Comparison of ENCODE assay signal across 14 cellular contexts in genomic region chr11:86161373-86162255, GRCh38.
DNase-seq lines count a peak whose midpoint lies in the region; ATAC-seq and TF ChIP-seq lines count a peak whose summit lies in the region.
"Had no signal": no experiment of that assay in that cellular context is flagged by ENCODE, and none has a peak within 500 bp of the region (broad histone marks: within the 10 kb centered on the region; RNA-seq: fewer than 3 reads in every experiment).

No MANE protein-coding gene starts in this region.

- TF ChIP-seq CTCF in dorsolateral prefrontal cortex (IDR thresholded peaks at IDR 0.05 in 54 of 56, conservative IDR thresholded peaks at IDR 0.05 in 2 of 56; ENCODE audit: low read depth in 1 of 56, partially characterized antibody in 56 of 56): no peak

- H3K9me3 Mint-ChIP-seq in stimulated activated naive CD8-positive, alpha-beta T cell treated with anti-CD3 and anti-CD28 coated beads, Interleukin-15, amount 100 ng/mL, for 72 hours: no peaks in the 10 kb centered on the region
- H3K9me3 Mint-ChIP-seq: mesothelial cell of epicardium had no signal

- peak overlapping the region in 56 of 59 donors; percentile 3 to 84 (median 64) for H3K27ac ChIP-seq in dorsolateral prefrontal cortex
- peak overlapping the region; percentile 40 for H3K27ac ChIP-seq in muscle layer of duodenum (ENCODE audit: low read length)
- H3K27ac ChIP-seq in aorta (ENCODE audit: low read depth in 1 of 2, low read length in 2 of 2): no peak overlapping the region
- H3K27ac ChIP-seq: WERI-Rb-1 had no signal

- H3K4me3 ChIP-seq in dorsolateral prefrontal cortex (no peak overlapping the region), muscle layer of duodenum (ENCODE audit: low read depth in 1 of 2, low read length in 2 of 2) (peak overlapping the region in 1 of 2 donors; percentile 15), aorta (ENCODE audit: low read length in 2 of 2) (no peak overlapping the region)
- H3K4me3 ChIP-seq: thoracic aorta had no signal

- no peak overlapping the region for H3K4me3 Mint-ChIP-seq in stimulated activated naive CD8-positive, alpha-beta T cell treated with anti-CD3 and anti-CD28 coated beads, Interleukin-15, amount 100 ng/mL, for 72 hours
- H3K4me3 Mint-ChIP-seq: activated T-cell treated with anti-CD3 and anti-CD28 coated beads, Interleukin-2, amount 50 U/mL, for 72 hours; mesothelial cell of epicardium had no signal

- H3K27me3 ChIP-seq in dorsolateral prefrontal cortex (no peaks in the 10 kb centered on the region), muscle layer of duodenum (ENCODE audit: low read depth, low read length) (no peaks in the 10 kb centered on the region), aorta (ENCODE audit: control insufficient read depth in 1 of 2, insufficient read depth in 2 of 2, low read length in 1 of 2) (no peaks in the 10 kb centered on the region)

- H3K27me3 Mint-ChIP-seq in stimulated activated naive CD8-positive, alpha-beta T cell treated with anti-CD3 and anti-CD28 coated beads, Interleukin-15, amount 100 ng/mL, for 72 hours: peaks cover 9% of the 10 kb centered on the region

- DNase-seq in stimulated activated naive CD8-positive, alpha-beta T cell treated with anti-CD3 and anti-CD28 coated beads, Interleukin-15, amount 100 ng/mL, for 72 hours: no peak
- DNase-seq in stimulated activated naive CD8-positive, alpha-beta T cell treated with anti-CD3 and anti-CD28 coated beads, Interleukin-15, Interleukin-2, amounts not matched to agents 100 U/mL and 50 U/mL, for 24 hours: no peak
- DNase-seq in dorsolateral prefrontal cortex: no peak
- DNase-seq in aorta: no peak
- no peak for DNase-seq in NCI-H510A (lab: John Stamatoyannopoulos, UW)
- no peak for DNase-seq in NCI-H2081 treated with DMSO at 0.1 percent for 48 hours (lab: John Stamatoyannopoulos, UW)
- DNase-seq: activated T-cell treated with anti-CD3 and anti-CD28 coated beads, Interleukin-2, amount 50 U/mL, for 72 hours; central memory CD4-positive, alpha-beta T cell; NCI-H1417 treated with DMSO at 0.1 percent for 48 hours; WERI-Rb-1 had no signal

- WGBS in aorta, 2 donors: 85 to 89% methylated on average over 3 of the region's 3 CpGs

- H3K4me1 ChIP-seq in muscle layer of duodenum (ENCODE audit: control insufficient read depth in 1 of 2, insufficient read depth in 2 of 2, low read length in 2 of 2) (peaks cover 15 to 29% of the 10 kb centered on the region in 2 donors), aorta (ENCODE audit: control insufficient read depth in 1 of 2, insufficient read depth in 2 of 2, low read length in 2 of 2) (peaks cover 0 to 2% of the 10 kb centered on the region in 2 donors)

- ATAC-seq in stimulated activated naive CD8-positive, alpha-beta T cell treated with anti-CD3 and anti-CD28 coated beads, Interleukin-15, amount 100 ng/mL, for 72 hours: no peak
- ATAC-seq in stimulated activated naive CD8-positive, alpha-beta T cell treated with anti-CD3 and anti-CD28 coated beads, Interleukin-15, Interleukin-2, amounts not matched to agents 100 U/mL and 50 U/mL, for 24 hours: no peak
- ATAC-seq in aorta (ENCODE audit: low FRiP score) (peak; percentile 28), GM19351 (IDR thresholded peaks at IDR 0.05; ENCODE audit: unreplicated experiment) (no peak)

- no peaks in the 10 kb centered on the region for H3K9me3 ChIP-seq in muscle layer of duodenum (ENCODE audit: control insufficient read depth in 1 of 2, low read length in 2 of 2)
- H3K9me3 ChIP-seq in aorta (ENCODE audit: control insufficient read depth, low read length): no peaks in the 10 kb centered on the region
- H3K9me3 ChIP-seq: thoracic aorta had no signal

- peaks cover 17% of the 10 kb centered on the region for H3K4me1 Mint-ChIP-seq in stimulated activated naive CD8-positive, alpha-beta T cell treated with anti-CD3 and anti-CD28 coated beads, Interleukin-15, amount 100 ng/mL, for 72 hours

- peak overlapping the region; percentile 83 to 86 for H3K27ac Mint-ChIP-seq in stimulated activated naive CD8-positive, alpha-beta T cell treated with anti-CD3 and anti-CD28 coated beads, Interleukin-15, amount 100 ng/mL, for 72 hours
- H3K27ac Mint-ChIP-seq: activated T-cell treated with anti-CD3 and anti-CD28 coated beads, Interleukin-2, amount 50 U/mL, for 72 hours; mesothelial cell of epicardium had no signal

- H3K36me3 ChIP-seq in muscle layer of duodenum (ENCODE audit: control insufficient read depth in 1 of 2, insufficient read depth in 2 of 2, low read length in 2 of 2) (no peaks in the 10 kb centered on the region), aorta (ENCODE audit: control insufficient read depth in 1 of 2, insufficient read depth in 2 of 2, low read length in 1 of 2) (no peaks in the 10 kb centered on the region)
- H3K36me3 ChIP-seq: thoracic aorta, WERI-Rb-1 had no signal

- intact Hi-C loops in dorsolateral prefrontal cortex (cut with DNase I) (no loop called here), aorta (cut with DNase I) (no loop called here)

Comparison
In these comparisons a context has a peak if more than half of its experiments do, and no peak if none do; other contexts are left out.
1. H3K27ac ChIP-seq: peak in dorsolateral prefrontal cortex (56 of 59) and muscle layer of duodenum (single experiment); none in aorta (0 of 2).